ENCODE assay signal across 24 cellular contexts in genomic region chr1:226838456-226838855, GRCh38. TPM values are rescaled to one million over a fixed set of nuclear protein-coding genes. Genes with fewer than 3 reads are reported as not detected.
A peak's percentile ranks its signal among the peaks of the same experiment; 100 is the strongest.
DNase-seq lines count a peak whose midpoint lies in the region; ATAC-seq and TF ChIP-seq lines count a peak whose summit lies in the region.
"Had no signal": no experiment of that assay in that cellular context is flagged by ENCODE, and none has a peak within 500 bp of the region (broad histone marks: within the 10 kb centered on the region; RNA-seq: fewer than 3 reads in every experiment).

No MANE protein-coding gene starts in this region.

- no peak for TF ChIP-seq CTCF in WERI-Rb-1 (IDR thresholded peaks at IDR 0.05; ENCODE audit: low read depth, low read length)
- TF ChIP-seq CTCF in nephron progenitor cell (IDR thresholded peaks at IDR 0.05) = no peak

- H3K27ac Mint-ChIP-seq in activated CD8-positive, alpha-beta memory T cell treated with anti-CD3 and anti-CD28 coated beads, Interleukin-2, amount 10 ng/mL, durations not matched to agents 7 days and 5 days = no peak overlapping the region
- no peak overlapping the region for H3K27ac Mint-ChIP-seq in CD4-positive, alpha-beta memory T cell
- no peak overlapping the region for H3K27ac Mint-ChIP-seq in nephron progenitor cell
- H3K27ac Mint-ChIP-seq: CD14-positive monocyte; CD4-positive, alpha-beta T cell; HFFc6 had no signal

- H3K4me1 Mint-ChIP-seq in activated CD8-positive, alpha-beta memory T cell treated with anti-CD3 and anti-CD28 coated beads, Interleukin-2, amount 10 ng/mL, durations not matched to agents 7 days and 5 days = no peaks in the 10 kb centered on the region
- peaks cover 0 to 5% (median 0%) of the 10 kb centered on the region in 4 donors for H3K4me1 Mint-ChIP-seq in CD4-positive, alpha-beta memory T cell
- peaks cover 16% of the 10 kb centered on the region for H3K4me1 Mint-ChIP-seq in nephron progenitor cell
- H3K4me1 Mint-ChIP-seq: CD14-positive monocyte had no signal

- H3K36me3 Mint-ChIP-seq in activated CD8-positive, alpha-beta memory T cell treated with anti-CD3 and anti-CD28 coated beads, Interleukin-2, amount 10 ng/mL, durations not matched to agents 7 days and 5 days = no peaks in the 10 kb centered on the region
- H3K36me3 Mint-ChIP-seq in CD4-positive, alpha-beta memory T cell = no peaks in the 10 kb centered on the region
- no peaks in the 10 kb centered on the region for H3K36me3 Mint-ChIP-seq in nephron progenitor cell (ENCODE audit: low read depth)
- H3K36me3 Mint-ChIP-seq: CD14-positive monocyte had no signal

- H3K4me3 Mint-ChIP-seq in activated CD8-positive, alpha-beta memory T cell treated with anti-CD3 and anti-CD28 coated beads, Interleukin-2, amount 10 ng/mL, durations not matched to agents 7 days and 5 days = no peak overlapping the region
- H3K4me3 Mint-ChIP-seq in CD4-positive, alpha-beta memory T cell = no peak overlapping the region
- no peak overlapping the region for H3K4me3 Mint-ChIP-seq in nephron progenitor cell
- H3K4me3 Mint-ChIP-seq: CD14-positive monocyte; CD4-positive, alpha-beta T cell; HFFc6 had no signal

- H3K9me3 Mint-ChIP-seq in activated CD8-positive, alpha-beta memory T cell treated with anti-CD3 and anti-CD28 coated beads, Interleukin-2, amount 10 ng/mL, durations not matched to agents 7 days and 5 days (ENCODE audit: low read depth) = peaks cover 2% of the 10 kb centered on the region
- peaks cover 0 to 15% (median 5%) of the 10 kb centered on the region in 8 donors for H3K9me3 Mint-ChIP-seq in CD4-positive, alpha-beta memory T cell
- H3K9me3 Mint-ChIP-seq in nephron progenitor cell = peaks cover 17% of the 10 kb centered on the region
- H3K9me3 Mint-ChIP-seq: CD4-positive, alpha-beta T cell had no signal

- H3K4me1 ChIP-seq in CD4-positive, alpha-beta memory T cell (ENCODE audit: insufficient read depth, low read length) = no peaks in the 10 kb centered on the region
- H3K4me1 ChIP-seq: BE2C, HAP-1 had no signal

- H3K27me3 ChIP-seq in WERI-Rb-1 (ENCODE audit: insufficient read depth, low read depth, severe bottlenecking) = no peaks in the 10 kb centered on the region
- no peaks in the 10 kb centered on the region for H3K27me3 ChIP-seq in CD4-positive, alpha-beta memory T cell (ENCODE audit: insufficient read depth, low read length)
- H3K27me3 ChIP-seq: BE2C; BLaER1 treated with 17β-estradiol and CSF1 and Interleukin-3, amounts not matched to agents 10 nM and 100 nM had no signal

- intact Hi-C loops in CD4-positive, alpha-beta memory T cell (cut with micrococcal nuclease) = no loop called here

- POLR2A ChIA-PET in CD4-positive, alpha-beta memory T cell (lab: Charles Lee; ENCODE audit: partially characterized antibody) = no interaction called here

- DNase-seq in activated CD8-positive, alpha-beta memory T cell treated with anti-CD3 and anti-CD28 coated beads, Interleukin-2, amount 10 ng/mL, durations not matched to agents 7 days and 5 days = peak; percentile 27
- no peak for DNase-seq in activated CD8-positive, alpha-beta memory T cell treated with anti-CD3 and anti-CD28 coated beads, Interleukin-2, amount 50 U/mL, for 48 hours
- DNase-seq in NCI-H82 treated with DMSO at 0.1 percent for 48 hours (lab: John Stamatoyannopoulos, UW; ENCODE audit: unreplicated experiment) = peak; percentile 99
- peak; percentile 49 for DNase-seq in WERI-Rb-1
- DNase-seq in CD4-positive, alpha-beta memory T cell = no peak
- DNase-seq in nephron progenitor cell = no peak
- no peak for DNase-seq in DMS53 treated with DMSO at 0.1 percent for 48 hours (lab: John Stamatoyannopoulos, UW; ENCODE audit: unreplicated experiment)
- DNase-seq: AML-193; BE2C; Calu3; CD4-positive, alpha-beta T cell; COR-L47; DMS153; DMS79; EL; GDM1; GOT3; HFFc6 had no signal

- no peak overlapping the region for H3K4me3 ChIP-seq in WERI-Rb-1 (ENCODE audit: low read depth, low read length)
- H3K4me3 ChIP-seq in CD4-positive, alpha-beta memory T cell (ENCODE audit: low read length in 2 of 2) = no peak overlapping the region
- H3K4me3 ChIP-seq: BLaER1 treated with 17β-estradiol and CSF1 and Interleukin-3, amounts not matched to agents 10 nM and 100 nM; GM12878; HAP-1 had no signal

- no peaks in the 10 kb centered on the region for H3K27me3 Mint-ChIP-seq in activated CD8-positive, alpha-beta memory T cell treated with anti-CD3 and anti-CD28 coated beads, Interleukin-2, amount 10 ng/mL, durations not matched to agents 7 days and 5 days
- peaks cover 2% of the 10 kb centered on the region in 2 donors for H3K27me3 Mint-ChIP-seq in CD4-positive, alpha-beta memory T cell
- peaks cover 9% of the 10 kb centered on the region for H3K27me3 Mint-ChIP-seq in nephron progenitor cell (ENCODE audit: low read depth, poor library complexity)
- H3K27me3 Mint-ChIP-seq: CD4-positive, alpha-beta T cell had no signal

- ATAC-seq in activated CD8-positive, alpha-beta memory T cell treated with anti-CD3 and anti-CD28 coated beads, Interleukin-2, amount 10 ng/mL, durations not matched to agents 7 days and 5 days = no peak
- ATAC-seq in GM18498 (IDR thresholded peaks at IDR 0.05; ENCODE audit: unreplicated experiment) = no peak
- ATAC-seq: GM12878 had no signal

- H3K9me3 ChIP-seq in WERI-Rb-1 (ENCODE audit: severe bottlenecking) = no peaks in the 10 kb centered on the region
- no peaks in the 10 kb centered on the region for H3K9me3 ChIP-seq in CD4-positive, alpha-beta memory T cell (ENCODE audit: control insufficient read depth in 1 of 2, low read length in 2 of 2)
- H3K9me3 ChIP-seq: BE2C, HAP-1 had no signal

- CTCF ChIA-PET in activated CD8-positive, alpha-beta memory T cell treated with anti-CD3 and anti-CD28 coated beads, Interleukin-2, amount 10 ng/mL, durations not matched to agents 7 days and 5 days (lab: Charles Lee) = interaction anchor here (1.0 to 1.9 kb wide), 3 partner anchors 10 to 215 kb away, joined by 3 to 5 read pairs (median 4); no protein-coding TSS in a partner anchor
- CTCF ChIA-PET in CD4-positive, alpha-beta memory T cell (lab: Charles Lee; ENCODE audit: partially characterized antibody) = no interaction called here

- H3K27ac ChIP-seq in WERI-Rb-1 = peak overlapping the region; percentile 64; the same call in 1 of the 2 replicates
- H3K27ac ChIP-seq in CD4-positive, alpha-beta memory T cell (ENCODE audit: low read depth, low read length) = no peak overlapping the region
- H3K27ac ChIP-seq: 22Rv1; BLaER1 treated with 17β-estradiol and CSF1 and Interleukin-3, amounts not matched to agents 10 nM and 100 nM had no signal

- H3K36me3 ChIP-seq in WERI-Rb-1 = no peaks in the 10 kb centered on the region
- no peaks in the 10 kb centered on the region for H3K36me3 ChIP-seq in CD4-positive, alpha-beta memory T cell (ENCODE audit: insufficient read depth, low read length)
- H3K36me3 ChIP-seq: BE2C, HAP-1 had no signal

RNA-seq across cellular contexts. Expression of gene PSEN2, which starts 32.0 kb away (rescaled TPM):
- total RNA-seq in activated CD8-positive, alpha-beta memory T cell treated with anti-CD3 and anti-CD28 coated beads, Interleukin-2, amount 10 ng/mL, durations not matched to agents 7 days and 5 days = 10 to 100 TPM in 1 of 2 experiments, 1 to 10 TPM in 1; 8.0 to 11.2 TPM
- total RNA-seq in CD4-positive, alpha-beta memory T cell = 1 to 10 TPM; 3.5 to 3.7 TPM
- polyA plus RNA-seq in CD4-positive, alpha-beta memory T cell = 1 to 10 TPM; 4.0 to 4.9 TPM

Comparison
In these comparisons a context has a peak if more than half of its experiments do, and no peak if none do; other contexts are left out.
1. DNase-seq: peak in activated CD8-positive, alpha-beta memory T cell treated with anti-CD3 and anti-CD28 coated beads, Interleukin-2, amount 10 ng/mL, durations not matched to agents 7 days and 5 days (single experiment), NCI-H82 treated with DMSO at 0.1 percent for 48 hours (single experiment) and WERI-Rb-1 (single experiment); none in activated CD8-positive, alpha-beta memory T cell treated with anti-CD3 and anti-CD28 coated beads, Interleukin-2, amount 50 U/mL, for 48 hours (single experiment), CD4-positive, alpha-beta memory T cell (0 of 5), nephron progenitor cell (single experiment) and DMS53 treated with DMSO at 0.1 percent for 48 hours (single experiment).